In the genomic region with DNA sequence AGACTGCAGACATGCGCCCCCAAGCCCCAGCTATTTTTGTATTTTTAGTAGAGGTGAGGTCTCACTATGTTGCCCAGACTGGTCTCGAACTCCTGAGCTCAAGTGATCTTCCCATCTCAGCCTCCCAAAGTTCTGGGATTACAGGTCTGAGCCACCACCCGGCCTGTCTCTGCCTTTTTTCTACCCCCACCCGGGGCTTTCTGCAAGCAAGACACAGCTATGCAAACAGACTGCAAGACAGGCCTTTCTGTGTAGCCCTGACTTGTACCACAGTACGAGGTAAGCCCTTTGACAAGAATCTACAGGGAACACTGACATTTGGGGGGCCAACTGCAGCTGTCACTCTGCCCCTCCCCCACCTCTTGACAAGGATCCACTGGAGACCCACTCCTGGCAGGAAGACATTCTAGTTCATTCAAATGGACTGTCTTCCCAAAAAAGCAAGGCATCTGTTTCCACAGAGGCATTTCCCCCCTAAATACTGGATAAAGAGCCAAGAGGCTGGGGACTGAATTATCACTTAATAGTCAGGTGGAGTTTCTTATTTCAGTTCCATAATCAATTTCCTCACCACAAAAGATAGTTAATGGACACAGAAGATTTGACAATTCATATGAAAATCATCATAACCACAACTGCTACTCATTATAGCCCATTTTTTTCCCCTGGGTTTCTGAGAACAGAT, we compare ENCODE assay signal across 16 cellular contexts.
DNase-seq lines count a peak whose midpoint lies in the region; ATAC-seq and TF ChIP-seq lines count a peak whose summit lies in the region.
"Had no signal": no experiment of that assay in that cellular context is flagged by ENCODE, and none has a peak within 500 bp of the region (broad histone marks: within the 10 kb centered on the region; RNA-seq: fewer than 3 reads in every experiment).

No MANE protein-coding gene starts in this region.

- peaks cover 8% of the 10 kb centered on the region for H3K27me3 Mint-ChIP-seq in activated CD4-positive, alpha-beta memory T cell treated with anti-CD3 and anti-CD28 coated beads for 36 hours
- H3K27me3 Mint-ChIP-seq in activated CD4-positive, alpha-beta memory T cell treated with anti-CD3 and anti-CD28 coated beads, Interleukin-2, amount 10 ng/mL, durations not matched to agents 7 days and 5 days = peaks cover 8% of the 10 kb centered on the region
- H3K27me3 Mint-ChIP-seq in stimulated activated memory B cell treated with anti-CD40 and anti-IgM and Interleukin-4, amounts not matched to agents 10 μg/mL and 1 μg/mL and 100 μg/mL, for 72 hours = no peaks in the 10 kb centered on the region

- no peak for TF ChIP-seq RAD21 in HCT116 (IDR thresholded peaks at IDR 0.05; ENCODE audit: low read depth)

- peak overlapping the region; percentile 15; the same call in 1 of the 2 replicates for H3K4me2 ChIP-seq in HCT116 (ENCODE audit: low read length)

- no peaks in the 10 kb centered on the region for H3K36me3 ChIP-seq in HCT116 (ENCODE audit: control insufficient read depth in 1 of 2, insufficient read depth in 2 of 2, low read length in 2 of 2)
- H3K36me3 ChIP-seq: stomach had no signal

- H3K9me3 Mint-ChIP-seq in activated CD4-positive, alpha-beta memory T cell treated with anti-CD3 and anti-CD28 coated beads for 36 hours = no peaks in the 10 kb centered on the region
- H3K9me3 Mint-ChIP-seq in activated CD4-positive, alpha-beta memory T cell treated with anti-CD3 and anti-CD28 coated beads, Interleukin-2, amount 10 ng/mL, durations not matched to agents 7 days and 5 days = no peaks in the 10 kb centered on the region
- no peaks in the 10 kb centered on the region for H3K9me3 Mint-ChIP-seq in stimulated activated memory B cell treated with anti-CD40 and anti-IgM and Interleukin-4, amounts not matched to agents 10 μg/mL and 1 μg/mL and 100 μg/mL, for 72 hours
- H3K9me3 Mint-ChIP-seq: effector memory CD8-positive, alpha-beta T cell had no signal

- no peaks in the 10 kb centered on the region for H3K9me3 ChIP-seq in HCT116 (ENCODE audit: control insufficient read depth in 1 of 2, insufficient read depth in 1 of 2, low read depth in 1 of 2, low read length in 2 of 2)
- H3K9me3 ChIP-seq: stomach had no signal

- H3K9me2 ChIP-seq in HCT116 (ENCODE audit: insufficient read depth) = no peaks in the 10 kb centered on the region

- TF ChIP-seq POLR2A in HCT116 (IDR thresholded peaks at IDR 0.05; ENCODE audit: borderline replicate concordance, extremely low read depth, insufficient read depth, insufficient read length) = no peak

- H4K20me1 ChIP-seq in HCT116 (ENCODE audit: insufficient read depth) = no peaks in the 10 kb centered on the region

- peak overlapping the region; percentile 49 for H3K27ac Mint-ChIP-seq in activated CD4-positive, alpha-beta memory T cell treated with anti-CD3 and anti-CD28 coated beads for 36 hours
- no peak overlapping the region for H3K27ac Mint-ChIP-seq in activated CD4-positive, alpha-beta memory T cell treated with anti-CD3 and anti-CD28 coated beads, Interleukin-2, amount 10 ng/mL, durations not matched to agents 7 days and 5 days
- H3K27ac Mint-ChIP-seq in stimulated activated memory B cell treated with anti-CD40 and anti-IgM and Interleukin-4, amounts not matched to agents 10 μg/mL and 1 μg/mL and 100 μg/mL, for 72 hours = peak overlapping the region; percentile 87
- H3K27ac Mint-ChIP-seq: effector memory CD8-positive, alpha-beta T cell had no signal

- no peak overlapping the region for H3K4me3 Mint-ChIP-seq in activated CD4-positive, alpha-beta memory T cell treated with anti-CD3 and anti-CD28 coated beads for 36 hours
- no peak overlapping the region for H3K4me3 Mint-ChIP-seq in activated CD4-positive, alpha-beta memory T cell treated with anti-CD3 and anti-CD28 coated beads, Interleukin-2, amount 10 ng/mL, durations not matched to agents 7 days and 5 days
- H3K4me3 Mint-ChIP-seq in stimulated activated memory B cell treated with anti-CD40 and anti-IgM and Interleukin-4, amounts not matched to agents 10 μg/mL and 1 μg/mL and 100 μg/mL, for 72 hours = peak overlapping the region; percentile 24
- H3K4me3 Mint-ChIP-seq: effector memory CD8-positive, alpha-beta T cell had no signal

- CTCF ChIA-PET in activated CD4-positive, alpha-beta memory T cell treated with anti-CD3 and anti-CD28 coated beads for 36 hours (lab: Charles Lee) = interaction anchor here (0.6 to 3.7 kb wide), 3 partner anchors 65 to 905 kb away, joined by 3 to 15 read pairs (median 3); a partner anchor contains a TSS
- CTCF ChIA-PET in activated CD4-positive, alpha-beta memory T cell treated with anti-CD3 and anti-CD28 coated beads, Interleukin-2, amount 10 ng/mL, durations not matched to agents 7 days and 5 days (lab: Charles Lee) = interaction anchor here (0.6 to 2.4 kb wide), 3 partner anchors 10 to 65 kb away, joined by 4 to 10 read pairs (median 6); no protein-coding TSS in a partner anchor
- CTCF ChIA-PET in HCT116 (lab: Charles Lee) (interaction anchor here (0.8 to 1.9 kb wide), 3 partner anchors 11 to 66 kb away, joined by 3 to 6 read pairs (median 3); no protein-coding TSS in a partner anchor), RWPE1 (lab: Yijun Ruan, JAX) (interaction anchor here (0.6 to 1.4 kb wide), 4 partner anchors 9 to 254 kb away, joined by 3 to 4 read pairs (median 3); no protein-coding TSS in a partner anchor)

- peaks cover 55% of the 10 kb centered on the region for H3K4me1 Mint-ChIP-seq in activated CD4-positive, alpha-beta memory T cell treated with anti-CD3 and anti-CD28 coated beads for 36 hours (ENCODE audit: low read depth)
- peaks cover 69% of the 10 kb centered on the region for H3K4me1 Mint-ChIP-seq in activated CD4-positive, alpha-beta memory T cell treated with anti-CD3 and anti-CD28 coated beads, Interleukin-2, amount 10 ng/mL, durations not matched to agents 7 days and 5 days
- H3K4me1 Mint-ChIP-seq in stimulated activated memory B cell treated with anti-CD40 and anti-IgM and Interleukin-4, amounts not matched to agents 10 μg/mL and 1 μg/mL and 100 μg/mL, for 72 hours = peaks cover 79% of the 10 kb centered on the region

- DNase-seq in activated CD4-positive, alpha-beta memory T cell treated with anti-CD3 and anti-CD28 coated beads for 36 hours = no peak
- no peak for DNase-seq in activated CD4-positive, alpha-beta memory T cell treated with anti-CD3 and anti-CD28 coated beads, Interleukin-2, amount 10 ng/mL, durations not matched to agents 7 days and 5 days
- DNase-seq in HCT116 (ENCODE audit: low read depth, low spot score) (no peak), RWPE1 (ENCODE audit: low spot score) (no peak), NCI-H146 treated with DMSO at 0.1 percent for 48 hours (lab: John Stamatoyannopoulos, UW; ENCODE audit: unreplicated experiment) (no peak), SIG-M5 (lab: John Stamatoyannopoulos, UW) (no peak)
- no peak for DNase-seq in stimulated activated CD4-positive, alpha-beta T cell treated with anti-CD3 and anti-CD28 coated beads, Interleukin-4, amount 100 ng/mL, for 24 hours
- DNase-seq: activated effector memory CD4-positive, alpha-beta T cell treated with Interleukin-2 at 50 U/mL for 16 hours; effector memory CD8-positive, alpha-beta T cell; kidney; NCI-H1417 treated with DMSO at 0.1 percent for 48 hours; NCI-H2171; NCI-H774; stomach had no signal

- POLR2A ChIA-PET in activated CD4-positive, alpha-beta memory T cell treated with anti-CD3 and anti-CD28 coated beads for 36 hours (lab: Charles Lee) = interaction anchor here (0.8 to 1.3 kb wide), 2 partner anchors 24 to 118 kb away, joined by 3 to 5 read pairs; a partner anchor contains a TSS
- POLR2A ChIA-PET in activated CD4-positive, alpha-beta memory T cell treated with anti-CD3 and anti-CD28 coated beads, Interleukin-2, amount 10 ng/mL, durations not matched to agents 7 days and 5 days (lab: Charles Lee) = interaction anchor here (1.0 to 1.9 kb wide), 2 partner anchors 10 to 117 kb away, joined by 3 to 5 read pairs; a partner anchor contains a TSS
- POLR2A ChIA-PET in HCT116 (lab: Charles Lee) (interaction anchor here (0.8 kb wide), 1 partner anchor 24 kb away, joined by 3 read pairs; no protein-coding TSS in a partner anchor), RWPE1 (lab: Yijun Ruan, JAX; ENCODE audit: low non-redundant PET) (no interaction called here)

- TF ChIP-seq CTCF in HCT116 (IDR thresholded peaks at IDR 0.05 in 2 of 3, conservative IDR thresholded peaks at IDR 0.05 in 1 of 3; ENCODE audit: borderline replicate concordance in 1 of 3, insufficient read depth in 1 of 3, low read depth in 2 of 3, low read length in 2 of 3) (no peak), RWPE1 (conservative IDR thresholded peaks at IDR 0.05; ENCODE audit: low read depth) (no peak)

- H3K36me3 Mint-ChIP-seq in activated CD4-positive, alpha-beta memory T cell treated with anti-CD3 and anti-CD28 coated beads for 36 hours = no peaks in the 10 kb centered on the region
- H3K36me3 Mint-ChIP-seq in activated CD4-positive, alpha-beta memory T cell treated with anti-CD3 and anti-CD28 coated beads, Interleukin-2, amount 10 ng/mL, durations not matched to agents 7 days and 5 days (ENCODE audit: low read depth) = no peaks in the 10 kb centered on the region
- peaks cover 5% of the 10 kb centered on the region for H3K36me3 Mint-ChIP-seq in stimulated activated memory B cell treated with anti-CD40 and anti-IgM and Interleukin-4, amounts not matched to agents 10 μg/mL and 1 μg/mL and 100 μg/mL, for 72 hours

- H3K27me3 ChIP-seq in HCT116 (ENCODE audit: insufficient read depth, low read length) = no peaks in the 10 kb centered on the region
- H3K27me3 ChIP-seq: stomach had no signal

- intact Hi-C loops in activated CD4-positive, alpha-beta memory T cell treated with anti-CD3 and anti-CD28 coated beads for 36 hours (cut with micrococcal nuclease) = loop anchor here (5.0 kb wide), 1 partner anchor 1197 kb away; no protein-coding TSS in a partner anchor
- intact Hi-C loops in HCT116 (cut with micrococcal nuclease) = loop anchor here (5.0 kb wide), 1 partner anchor 118 kb away; a partner anchor contains a TSS

- H3K9ac ChIP-seq in HCT116 (ENCODE audit: low read length) = no peak overlapping the region

- no TSS peak for BruUV-seq in HCT116 (replicated peaks; lab: Mats Ljungman, UMichigan)

- H3K4me1 ChIP-seq in HCT116 (ENCODE audit: control insufficient read depth in 1 of 2, insufficient read depth in 2 of 2, low read length in 2 of 2) = peaks cover 58 to 70% of the 10 kb centered on the region in 2 experiments

- no peak overlapping the region for H2AFZ ChIP-seq in HCT116 (ENCODE audit: low read depth, low read length, poor library complexity, severe bottlenecking)

- H3K79me2 ChIP-seq in HCT116 (ENCODE audit: insufficient read depth, low read length) = no peaks in the 10 kb centered on the region

- RAD21 ChIA-PET in HCT116 (lab: Charles Lee; ENCODE audit: low non-redundant PET in 1 of 2, low total read pairs in 2 of 2, uncharacterized antibody in 2 of 2, unreplicated experiment in 2 of 2) = interaction anchor here in 1 of 2 experiments (1.5 kb wide), 1 partner anchor 65 kb away, joined by 5 read pairs; no protein-coding TSS in a partner anchor

- no peak overlapping the region for H3K27ac ChIP-seq in HCT116 (ENCODE audit: low read depth, low read length)
- H3K27ac ChIP-seq in RWPE1 = peak overlapping the region; percentile 77
- H3K27ac ChIP-seq: C4-2B, stomach had no signal

- ATAC-seq in HCT116 = no peak
- peak; percentile 60 for ATAC-seq in stimulated activated memory B cell treated with anti-CD40 and anti-IgM and Interleukin-4, amounts not matched to agents 10 μg/mL and 1 μg/mL and 100 μg/mL, for 72 hours
- ATAC-seq: effector memory CD8-positive, alpha-beta T cell had no signal

- no peak overlapping the region for H3K4me3 ChIP-seq in HCT116 (replicated peaks in 1 of 2; ENCODE audit: low read depth in 1 of 2, low read length in 2 of 2)
- H3K4me3 ChIP-seq: stomach had no signal
